ENCODE assay signal across 17 cellular contexts in the genomic region with DNA sequence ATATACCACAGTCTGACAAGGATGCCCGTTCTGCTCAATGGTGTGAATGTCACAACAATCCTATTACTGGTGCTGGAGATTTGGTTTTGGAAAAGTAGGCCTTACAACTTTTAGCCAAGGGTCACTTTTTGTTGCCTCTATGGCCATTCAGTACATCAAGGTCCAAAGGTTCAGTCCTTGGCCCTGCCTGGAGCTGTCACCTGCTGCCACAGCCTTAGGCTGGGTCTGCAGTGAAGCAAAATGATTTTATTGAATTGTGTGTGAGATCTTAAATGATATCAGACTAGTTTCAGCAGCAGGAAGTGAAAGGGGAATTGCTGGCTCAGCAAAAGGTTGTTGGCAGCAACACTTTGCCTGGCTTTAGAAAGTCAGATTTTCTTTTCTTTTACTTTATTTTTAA.
"Had no signal": no experiment of that assay in that cellular context is flagged by ENCODE, and none has a peak within 500 bp of the region (broad histone marks: within the 10 kb centered on the region; RNA-seq: fewer than 3 reads in every experiment).

No MANE protein-coding gene starts in this region.

- DNase-seq: activated CD4-positive, alpha-beta T cell treated with anti-CD3 and anti-CD28 coated beads, Interleukin-2, amount 50 U/mL, for 4 hours; activated CD8-positive, alpha-beta memory T cell treated with anti-CD3 and anti-CD28 coated beads for 24 hours; activated CD8-positive, alpha-beta memory T cell treated with anti-CD3 and anti-CD28 coated beads, Interleukin-2, amount 50 U/mL, for 4 hours; activated T-cell treated with anti-CD3 and anti-CD28 coated beads, Interleukin-2, amount 50 U/mL, for 24 hours; aorta; naive thymus-derived CD4-positive, alpha-beta T cell; retina; stimulated activated CD4-positive, alpha-beta T cell treated with anti-CD3 and anti-CD28 coated beads, Interleukin-4, amount 100 ng/mL, for 4 hours; substantia nigra; tibial artery had no signal

- H3K27me3 ChIP-seq: gastroesophageal sphincter, tibial artery had no signal

- H3K9me3 ChIP-seq: gastroesophageal sphincter, tibial artery had no signal

- H3K36me3 ChIP-seq: tibial artery had no signal

- H3K4me1 ChIP-seq: gastroesophageal sphincter, tibial artery had no signal

- ATAC-seq: activated naive CD4-positive, alpha-beta T cell treated with anti-CD3 and anti-CD28 coated beads, Interleukin-2, amount 50 U/mL, for 72 hours; activated T-helper 17 cell treated with anti-CD3 and anti-CD28 coated beads, Interleukin-2, amount 50 U/mL, for 72 hours; gastroesophageal sphincter; naive thymus-derived CD4-positive, alpha-beta T cell; WTC11 had no signal

- H3K4me3 ChIP-seq: gastroesophageal sphincter, lung, tibial artery had no signal

- FAIRE-seq: keratinocyte had no signal

- H3K27ac ChIP-seq: epithelial cell of prostate, gastroesophageal sphincter, tibial artery had no signal
